Comparison of ENCODE assay signal across 10 cellular contexts in genomic region chr10:112842832-112843360, GRCh38.
DNase-seq lines count a peak whose midpoint lies in the region; ATAC-seq and TF ChIP-seq lines count a peak whose summit lies in the region.
"Had no signal": no experiment of that assay in that cellular context is flagged by ENCODE, and none has a peak within 500 bp of the region (broad histone marks: within the 10 kb centered on the region; RNA-seq: fewer than 3 reads in every experiment).

No MANE protein-coding gene starts in this region.

- H3K4me1 ChIP-seq in transverse colon, result peaks cover 0 to 9% (median 0%) of the 10 kb centered on the region in 4 donors

- 29% methylated on average over 3 of the region's 3 CpGs; no CpG with 5 or more reads in 1 of the 2 donors for WGBS in transverse colon (ENCODE audit: low coverage in 1 of 2), 2 donors

- DNase-seq in CMK (ENCODE audit: low read depth), result peak; percentile 26
- DNase-seq in dermis blood vessel endothelial cell, result peak; percentile 11
- no peak for DNase-seq in transverse colon
- DNase-seq in T1000 (lab: John Stamatoyannopoulos, UW), result no peak
- no peak for DNase-seq in stimulated activated CD4-positive, alpha-beta T cell treated with anti-CD3 and anti-CD28 coated beads, Interleukin-1b, Interleukin-23, amount 100 ng/mL, for 48 hours
- DNase-seq in stimulated activated CD4-positive, alpha-beta T cell treated with anti-CD3 and anti-CD28 coated beads, Interleukin-4, amount 100 ng/mL, for 24 hours, result no peak
- DNase-seq: DMS79 treated with DMSO at 0.1 percent for 48 hours; stimulated activated CD4-positive, alpha-beta T cell treated with anti-CD3 and anti-CD28 coated beads, Interleukin-12 subunit alpha, Interleukin-12 subunit beta, amount 100 ng/mL, for 4 hours had no signal

- H3K27me3 ChIP-seq in transverse colon, result no peaks in the 10 kb centered on the region

- no peak for TF ChIP-seq EP300 in transverse colon (IDR thresholded peaks at IDR 0.05; ENCODE audit: low read depth)

- no peak for TF ChIP-seq CTCF in transverse colon (IDR thresholded peaks at IDR 0.05)

- in situ Hi-C loops in transverse colon (cut with MboI; ENCODE audit: low pct_ligation_motif_present in 1 of 4, low pct_unique_long_range_greater_than_20kb in 1 of 4, low sequenced_read_pairs in 3 of 4), result no loop called here

- H3K9me3 ChIP-seq in transverse colon, result peaks cover 11 to 12% of the 10 kb centered on the region in 2 donors

- no peak overlapping the region for H3K27ac ChIP-seq in transverse colon

- intact Hi-C loops in transverse colon (cut with DNase I; ENCODE audit: low total_unique reads), result no loop called here

- no peak overlapping the region for H3K4me3 ChIP-seq in transverse colon

- no peak for TF ChIP-seq POLR2A in transverse colon (IDR thresholded peaks at IDR 0.05)

- ATAC-seq in GM19467 (IDR thresholded peaks at IDR 0.05; ENCODE audit: unreplicated experiment) (peak; percentile 95), HG03108 (IDR thresholded peaks at IDR 0.05; ENCODE audit: unreplicated experiment) (peak; percentile 80)

- H3K36me3 ChIP-seq in transverse colon, result no peaks in the 10 kb centered on the region

Comparison
In these comparisons a context has a peak if more than half of its experiments do, and no peak if none do; other contexts are left out.
1. DNase-seq: peak in CMK (single experiment) and dermis blood vessel endothelial cell (single experiment); none in transverse colon (single experiment), T1000 (single experiment), stimulated activated CD4-positive, alpha-beta T cell treated with anti-CD3 and anti-CD28 coated beads, Interleukin-1b, Interleukin-23, amount 100 ng/mL, for 48 hours (single experiment) and stimulated activated CD4-positive, alpha-beta T cell treated with anti-CD3 and anti-CD28 coated beads, Interleukin-4, amount 100 ng/mL, for 24 hours (single experiment).